Comparison of ENCODE assay signal across 13 cellular contexts in genomic region chr12:50619610-50619958, GRCh38.
A peak's percentile ranks its signal among the peaks of the same experiment; 100 is the strongest.
DNase-seq lines count a peak whose midpoint lies in the region; ATAC-seq and TF ChIP-seq lines count a peak whose summit lies in the region.
"Had no signal": no experiment of that assay in that cellular context is flagged by ENCODE, and none has a peak within 500 bp of the region (broad histone marks: within the 10 kb centered on the region; RNA-seq: fewer than 3 reads in every experiment).

No MANE protein-coding gene starts in this region.

- no peak overlapping the region for H3K23ac ChIP-seq in mesenchymal stem cell (ENCODE audit: low read length in 2 of 2)

- H3K9ac ChIP-seq in mesenchymal stem cell (ENCODE audit: low read length) = no peak overlapping the region

- peak overlapping the region; percentile 14 for H2AK5ac ChIP-seq in mesenchymal stem cell (ENCODE audit: low read length, severe bottlenecking)

- intact Hi-C loops in activated naive CD4-positive, alpha-beta T cell treated with anti-CD3 and anti-CD28 coated beads for 36 hours (cut with micrococcal nuclease) = no loop called here
- intact Hi-C loops in transverse colon (cut with DNase I; ENCODE audit: low total_unique reads) (no loop called here), adrenal gland (cut with DNase I) (no loop called here), left colon (cut with DNase I, micrococcal nuclease) (no loop called here)

- peaks cover 2% of the 10 kb centered on the region for H3K36me3 Mint-ChIP-seq in activated naive CD4-positive, alpha-beta T cell treated with anti-CD3 and anti-CD28 coated beads, Interleukin-2, amount 50 U/mL, for 24 hours
- H3K36me3 Mint-ChIP-seq in activated naive CD4-positive, alpha-beta T cell treated with anti-CD3 and anti-CD28 coated beads for 36 hours (ENCODE audit: low read depth) = no peaks in the 10 kb centered on the region
- H3K36me3 Mint-ChIP-seq in activated T-helper 17 cell treated with anti-CD3 and anti-CD28 coated beads, Interleukin-2, amount 50 U/mL, for 72 hours (ENCODE audit: low read depth) = no peaks in the 10 kb centered on the region

- H2BK5ac ChIP-seq in mesenchymal stem cell (ENCODE audit: low read depth, low read length, poor library complexity, severe bottlenecking) = no peak overlapping the region

- H2BK15ac ChIP-seq in mesenchymal stem cell (ENCODE audit: low read depth, poor library complexity, severe bottlenecking) = no peak overlapping the region

- H3K4me1 Mint-ChIP-seq in activated naive CD4-positive, alpha-beta T cell treated with anti-CD3 and anti-CD28 coated beads, Interleukin-2, amount 50 U/mL, for 24 hours = peaks cover 76% of the 10 kb centered on the region
- peaks cover 69% of the 10 kb centered on the region for H3K4me1 Mint-ChIP-seq in activated naive CD4-positive, alpha-beta T cell treated with anti-CD3 and anti-CD28 coated beads for 36 hours (ENCODE audit: low read depth)
- H3K4me1 Mint-ChIP-seq in activated T-helper 17 cell treated with anti-CD3 and anti-CD28 coated beads, Interleukin-2, amount 50 U/mL, for 72 hours = peaks cover 33% of the 10 kb centered on the region

- DNase-seq in activated naive CD4-positive, alpha-beta T cell treated with anti-CD3 and anti-CD28 coated beads for 36 hours = no peak
- no peak for DNase-seq in mesenchymal stem cell
- no peak for DNase-seq in transverse colon
- no peak for DNase-seq in adrenal gland
- DNase-seq in left colon = no peak
- DNase-seq: activated B cell treated with CpG ODN at 0.5 μM for 24 hours; activated CD8-positive, alpha-beta memory T cell treated with anti-CD3 and anti-CD28 coated beads, Interleukin-2, amount 50 U/mL, for 48 hours; activated naive CD8-positive, alpha-beta T cell treated with anti-CD3 and anti-CD28 coated beads, Interleukin-2, amount 10 ng/mL, durations not matched to agents 7 days and 5 days; GF-D8; psoas muscle had no signal

- H3K4me1 ChIP-seq in mesenchymal stem cell (ENCODE audit: control insufficient read depth, insufficient read depth, low read depth, low read length) = peaks cover 14% of the 10 kb centered on the region
- H3K4me1 ChIP-seq in transverse colon = peaks cover 27 to 71% (median 49%) of the 10 kb centered on the region in 4 donors
- peaks cover 25 to 51% of the 10 kb centered on the region in 2 donors for H3K4me1 ChIP-seq in adrenal gland (replicated peaks in 1 of 2)

- no peak overlapping the region for H2BK12ac ChIP-seq in mesenchymal stem cell (ENCODE audit: low read length in 2 of 2)

- H2BK120ac ChIP-seq in mesenchymal stem cell (ENCODE audit: low read depth, low read length) = no peak overlapping the region

- peaks cover 15% of the 10 kb centered on the region for H3K79me1 ChIP-seq in mesenchymal stem cell (replicated peaks; ENCODE audit: low read length, poor library complexity, severe bottlenecking)

- H3K9me3 Mint-ChIP-seq in activated naive CD4-positive, alpha-beta T cell treated with anti-CD3 and anti-CD28 coated beads, Interleukin-2, amount 50 U/mL, for 24 hours = no peaks in the 10 kb centered on the region
- H3K9me3 Mint-ChIP-seq in activated naive CD4-positive, alpha-beta T cell treated with anti-CD3 and anti-CD28 coated beads for 36 hours = no peaks in the 10 kb centered on the region
- H3K9me3 Mint-ChIP-seq in activated T-helper 17 cell treated with anti-CD3 and anti-CD28 coated beads, Interleukin-2, amount 50 U/mL, for 72 hours = no peaks in the 10 kb centered on the region
- H3K9me3 Mint-ChIP-seq: activated B cell treated with CpG ODN at 0.5 μM for 24 hours; activated naive CD8-positive, alpha-beta T cell treated with anti-CD3 and anti-CD28 coated beads, Interleukin-2, amount 10 ng/mL, durations not matched to agents 7 days and 5 days had no signal

- CTCF ChIA-PET in activated naive CD4-positive, alpha-beta T cell treated with anti-CD3 and anti-CD28 coated beads for 36 hours (lab: Charles Lee) = interaction anchor here (2.0 to 2.9 kb wide), 2 partner anchors 13 to 111 kb away, joined by 5 to 18 read pairs; no protein-coding TSS in a partner anchor

- 100% methylated on average over 1 of the region's 2 CpGs for WGBS in mesenchymal stem cell
- WGBS in transverse colon (ENCODE audit: low coverage in 1 of 2), 2 donors = 56 to 74% methylated on average over 2 of the region's 2 CpGs
- WGBS in adrenal gland, 4 donors = 87 to 96% (median 94%) methylated on average over 2 of the region's 2 CpGs

- no peaks in the 10 kb centered on the region for H3K27me3 Mint-ChIP-seq in activated naive CD4-positive, alpha-beta T cell treated with anti-CD3 and anti-CD28 coated beads, Interleukin-2, amount 50 U/mL, for 24 hours
- H3K27me3 Mint-ChIP-seq in activated naive CD4-positive, alpha-beta T cell treated with anti-CD3 and anti-CD28 coated beads for 36 hours (ENCODE audit: low read depth) = no peaks in the 10 kb centered on the region
- H3K27me3 Mint-ChIP-seq in activated T-helper 17 cell treated with anti-CD3 and anti-CD28 coated beads, Interleukin-2, amount 50 U/mL, for 72 hours = no peaks in the 10 kb centered on the region
- H3K27me3 Mint-ChIP-seq: activated B cell treated with CpG ODN at 0.5 μM for 24 hours; activated naive CD8-positive, alpha-beta T cell treated with anti-CD3 and anti-CD28 coated beads, Interleukin-2, amount 10 ng/mL, durations not matched to agents 7 days and 5 days had no signal

- no peak for TF ChIP-seq EP300 in transverse colon (IDR thresholded peaks at IDR 0.05; ENCODE audit: low read depth)

- no peak for ATAC-seq in activated T-helper 17 cell treated with anti-CD3 and anti-CD28 coated beads, Interleukin-2, amount 50 U/mL, for 72 hours (replicated peaks)
- ATAC-seq in GM21737 (IDR thresholded peaks at IDR 0.05; ENCODE audit: unreplicated experiment) (no peak), left colon (no peak)

- H3K27ac Mint-ChIP-seq in activated naive CD4-positive, alpha-beta T cell treated with anti-CD3 and anti-CD28 coated beads, Interleukin-2, amount 50 U/mL, for 24 hours = peak overlapping the region; percentile 48
- no peak overlapping the region for H3K27ac Mint-ChIP-seq in activated naive CD4-positive, alpha-beta T cell treated with anti-CD3 and anti-CD28 coated beads for 36 hours
- peak overlapping the region; percentile 5 for H3K27ac Mint-ChIP-seq in activated T-helper 17 cell treated with anti-CD3 and anti-CD28 coated beads, Interleukin-2, amount 50 U/mL, for 72 hours

- no peak overlapping the region for H4K91ac ChIP-seq in mesenchymal stem cell (ENCODE audit: low read length)

- H2AFZ ChIP-seq in mesenchymal stem cell (ENCODE audit: low read depth, low read length) = no peak overlapping the region

- H3K4me3 Mint-ChIP-seq in activated naive CD4-positive, alpha-beta T cell treated with anti-CD3 and anti-CD28 coated beads, Interleukin-2, amount 50 U/mL, for 24 hours = no peak overlapping the region
- H3K4me3 Mint-ChIP-seq in activated naive CD4-positive, alpha-beta T cell treated with anti-CD3 and anti-CD28 coated beads for 36 hours = no peak overlapping the region
- H3K4me3 Mint-ChIP-seq in activated T-helper 17 cell treated with anti-CD3 and anti-CD28 coated beads, Interleukin-2, amount 50 U/mL, for 72 hours = no peak overlapping the region
- H3K4me3 Mint-ChIP-seq: activated B cell treated with CpG ODN at 0.5 μM for 24 hours; activated naive CD8-positive, alpha-beta T cell treated with anti-CD3 and anti-CD28 coated beads, Interleukin-2, amount 10 ng/mL, durations not matched to agents 7 days and 5 days had no signal

- H3K18ac ChIP-seq in mesenchymal stem cell (ENCODE audit: low read depth in 1 of 2, low read length in 2 of 2) = peak overlapping the region in 1 of 2 experiments; percentile 57

- no peaks in the 10 kb centered on the region for H3K9me3 ChIP-seq in mesenchymal stem cell (ENCODE audit: control insufficient read depth, low read length)
- no peaks in the 10 kb centered on the region for H3K9me3 ChIP-seq in transverse colon
- no peaks in the 10 kb centered on the region for H3K9me3 ChIP-seq in adrenal gland (replicated peaks in 1 of 3)
- H3K9me3 ChIP-seq: psoas muscle had no signal

- H4K8ac ChIP-seq in mesenchymal stem cell (ENCODE audit: low read length) = no peak overlapping the region

- H3K4ac ChIP-seq in mesenchymal stem cell (ENCODE audit: low read depth in 1 of 2, low read length in 2 of 2) = no peak overlapping the region

- H3K27ac ChIP-seq in mesenchymal stem cell (ENCODE audit: low read length, poor library complexity, severe bottlenecking) (peak overlapping the region; percentile 62), transverse colon (peak overlapping the region; percentile 59 to 75 (median 68)), adrenal gland (peak overlapping the region in 1 of 5 donors; percentile 30)
- H3K27ac ChIP-seq: psoas muscle had no signal

- in situ Hi-C loops in transverse colon (cut with MboI; ENCODE audit: low pct_ligation_motif_present in 1 of 4, low pct_unique_long_range_greater_than_20kb in 1 of 4, low sequenced_read_pairs in 3 of 4) = no loop called here

- TF ChIP-seq POLR2A in transverse colon (IDR thresholded peaks at IDR 0.05) = no peak
- no peak for TF ChIP-seq POLR2A in adrenal gland (IDR thresholded peaks at IDR 0.05)

- H3K36me3 ChIP-seq in mesenchymal stem cell (ENCODE audit: control insufficient read depth in 1 of 2, insufficient read depth in 2 of 2, low read depth in 1 of 2, low read length in 2 of 2) (no peaks in the 10 kb centered on the region), transverse colon (no peaks in the 10 kb centered on the region), adrenal gland (replicated peaks in 1 of 2) (no peaks in the 10 kb centered on the region)

- H3K4me3 ChIP-seq in mesenchymal stem cell (ENCODE audit: insufficient read depth in 1 of 2, low read depth in 1 of 2, low read length in 2 of 2) = no peak overlapping the region
- H3K4me3 ChIP-seq in transverse colon = no peak overlapping the region
- no peak overlapping the region for H3K4me3 ChIP-seq in adrenal gland
- H3K4me3 ChIP-seq: psoas muscle had no signal

- H3K14ac ChIP-seq in mesenchymal stem cell (ENCODE audit: low read length in 2 of 2) = no peak overlapping the region

- H3K27me3 ChIP-seq in mesenchymal stem cell (ENCODE audit: control insufficient read depth in 1 of 2, insufficient read depth in 1 of 2, low read length in 2 of 2) = no peaks in the 10 kb centered on the region
- no peaks in the 10 kb centered on the region for H3K27me3 ChIP-seq in transverse colon
- no peaks in the 10 kb centered on the region for H3K27me3 ChIP-seq in adrenal gland

- peak in 1 of 5 experiments; percentile 11 for TF ChIP-seq CTCF in transverse colon (IDR thresholded peaks at IDR 0.05)
- no peak for TF ChIP-seq CTCF in adrenal gland (IDR thresholded peaks at IDR 0.05)

- peak overlapping the region; percentile 46 for H3K4me2 ChIP-seq in mesenchymal stem cell (ENCODE audit: low read length, poor library complexity, severe bottlenecking)
